In genomic region chr20:24297928-24298327, GRCh38 we compare ENCODE assay signal across 26 cellular contexts.
"Had no signal": no experiment of that assay in that cellular context is flagged by ENCODE, and none has a peak within 500 bp of the region (broad histone marks: within the 10 kb centered on the region; RNA-seq: fewer than 3 reads in every experiment).

No MANE protein-coding gene starts in this region.

- H3K9me3 Mint-ChIP-seq: memory B cell; natural killer cell treated with Interleukin-12 subunit alpha and Interleukin-12 subunit beta and Interleukin-15 and Interleukin-18, amount 100 ng/mL, for 72 hours; stimulated activated effector memory CD8-positive, alpha-beta T cell treated with anti-CD3 and anti-CD28 coated beads, Interleukin-12 subunit alpha, Interleukin-12 subunit beta, amount 100 ng/mL, for 72 hours had no signal

- H3K4me3 ChIP-seq: dorsolateral prefrontal cortex, gastrocnemius medialis, lung, pancreas, right atrium auricular region, sigmoid colon, stomach, thyroid gland, vagina had no signal

- H3K27ac Mint-ChIP-seq: memory B cell; natural killer cell treated with Interleukin-12 subunit alpha and Interleukin-12 subunit beta and Interleukin-15 and Interleukin-18, amount 100 ng/mL, for 72 hours; progenitor cell of endocrine pancreas; stimulated activated effector memory CD8-positive, alpha-beta T cell treated with anti-CD3 and anti-CD28 coated beads, Interleukin-12 subunit alpha, Interleukin-12 subunit beta, amount 100 ng/mL, for 72 hours had no signal

- DNase-seq: dorsolateral prefrontal cortex; effector CD4-positive, alpha-beta T cell; foreskin fibroblast; gastrocnemius medialis; head of caudate nucleus; kidney; occipital lobe; pancreas; sigmoid colon; stimulated activated CD4-positive, alpha-beta T cell treated with anti-CD3 and anti-CD28 coated beads, Interleukin-2, amount 100 ng/mL, for 24 hours; stimulated activated CD4-positive, alpha-beta T cell treated with anti-CD3 and anti-CD28 coated beads, Interleukin-4, amount 100 ng/mL, for 24 hours; stimulated activated naive CD4-positive, alpha-beta T cell treated with Interleukin-2 at 50 U/mL for 16 hours; stomach; thyroid gland; trophoblast cell had no signal

- H3K27ac ChIP-seq: dorsolateral prefrontal cortex, epithelial cell of prostate, gastrocnemius medialis, pancreas, right atrium auricular region, sigmoid colon, stomach, thyroid gland, vagina had no signal

- H3K4me1 Mint-ChIP-seq: memory B cell; stimulated activated effector memory CD8-positive, alpha-beta T cell treated with anti-CD3 and anti-CD28 coated beads, Interleukin-12 subunit alpha, Interleukin-12 subunit beta, amount 100 ng/mL, for 72 hours had no signal

- H3K9me3 ChIP-seq: gastrocnemius medialis, pancreas, right atrium auricular region, sigmoid colon, stomach, thyroid gland, vagina had no signal

- H3K36me3 Mint-ChIP-seq: memory B cell; natural killer cell treated with Interleukin-12 subunit alpha and Interleukin-12 subunit beta and Interleukin-15 and Interleukin-18, amount 100 ng/mL, for 72 hours; stimulated activated effector memory CD8-positive, alpha-beta T cell treated with anti-CD3 and anti-CD28 coated beads, Interleukin-12 subunit alpha, Interleukin-12 subunit beta, amount 100 ng/mL, for 72 hours had no signal

- H3K27me3 ChIP-seq: gastrocnemius medialis, right atrium auricular region, sigmoid colon, thyroid gland, vagina had no signal

- H3K36me3 ChIP-seq: gastrocnemius medialis, pancreas, right atrium auricular region, sigmoid colon, stomach, thyroid gland, vagina had no signal

- H3K4me1 ChIP-seq: gastrocnemius medialis, pancreas, right atrium auricular region, sigmoid colon, stomach, thyroid gland, vagina had no signal

- H3K4me3 Mint-ChIP-seq: memory B cell; natural killer cell treated with Interleukin-12 subunit alpha and Interleukin-12 subunit beta and Interleukin-15 and Interleukin-18, amount 100 ng/mL, for 72 hours; stimulated activated effector memory CD8-positive, alpha-beta T cell treated with anti-CD3 and anti-CD28 coated beads, Interleukin-12 subunit alpha, Interleukin-12 subunit beta, amount 100 ng/mL, for 72 hours had no signal

- FAIRE-seq: colon, kidney, pancreas had no signal

- ATAC-seq: esophagus mucosa; gastrocnemius medialis; left lobe of liver; natural killer cell treated with Interleukin-12 subunit alpha and Interleukin-12 subunit beta and Interleukin-15 and Interleukin-18, amount 100 ng/mL, for 72 hours; pancreas; stimulated activated effector memory CD8-positive, alpha-beta T cell treated with anti-CD3 and anti-CD28 coated beads, Interleukin-12 subunit alpha, Interleukin-12 subunit beta, amount 100 ng/mL, for 72 hours had no signal
